In the genomic region with DNA sequence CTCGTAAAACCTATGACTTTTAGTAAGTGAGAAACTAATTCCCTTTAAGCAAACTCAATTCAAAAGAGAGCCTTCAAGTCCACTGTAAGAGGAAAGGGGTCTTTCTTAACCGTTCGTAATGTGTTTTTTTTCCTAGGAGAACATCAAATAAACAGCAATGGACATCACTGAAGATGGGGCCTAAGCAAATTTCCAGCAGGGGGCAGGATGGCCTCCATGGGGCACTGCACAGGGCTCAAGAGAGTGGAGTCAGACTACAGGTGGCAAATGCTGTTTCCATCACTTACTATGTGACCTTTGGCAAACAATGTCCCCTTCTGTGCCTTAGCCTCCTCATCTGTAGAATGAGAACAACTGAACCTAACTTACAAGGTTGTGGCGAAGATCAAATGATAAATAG, we compare ENCODE assay signal across 8 cellular contexts.
DNase-seq lines count a peak whose midpoint lies in the region; ATAC-seq and TF ChIP-seq lines count a peak whose summit lies in the region.

No MANE protein-coding gene starts in this region.

- no peak overlapping the region for H3K4me3 Mint-ChIP-seq in T-cell

- CTCF ChIA-PET in T-cell (lab: Charles Lee) = interaction anchor here in 1 of 2 donors (1.0 kb wide), 1 partner anchor 129 kb away, joined by 3 read pairs; no protein-coding TSS in a partner anchor

- TF ChIP-seq CTCF in epithelial cell of esophagus (IDR thresholded peaks at IDR 0.05; ENCODE audit: insufficient read depth, low read depth, low read length, missing control alignments) = peak; percentile 37

- ATAC-seq in activated CD4-positive, CD25-positive, alpha-beta regulatory T cell treated with anti-CD3 and anti-CD28 coated beads, Interleukin-2, amount 50 U/mL, for 24 hours = peak; percentile 51 to 64
- ATAC-seq in T-cell (replicated peaks in 1 of 4) (peak in 2 of 4 experiments; percentile 48 to 51), HG03432 (IDR thresholded peaks at IDR 0.05; ENCODE audit: unreplicated experiment) (no peak), HG02885 (IDR thresholded peaks at IDR 0.05; ENCODE audit: poor library complexity, unreplicated experiment) (no peak)

- H3K36me3 Mint-ChIP-seq in T-cell = peaks cover 2% of the 10 kb centered on the region

- no peak for DNase-seq in activated CD4-positive, CD25-positive, alpha-beta regulatory T cell treated with anti-CD3 and anti-CD28 coated beads, Interleukin-2, amount 50 U/mL, for 72 hours
- DNase-seq in T-cell = peak in 21 of 34 experiments; percentile 0 to 40 (median 15)
- peak; percentile 38 for DNase-seq in epithelial cell of esophagus (ENCODE audit: low read depth)
- DNase-seq in stimulated activated CD4-positive, alpha-beta T cell treated with anti-CD3 and anti-CD28 coated beads, TNF-alpha, amount 100 ng/mL, for 4 hours (ENCODE audit: low read depth in 3 of 3) = peak in 2 of 3 experiments; percentile 5 to 17
- DNase-seq in NK-92 treated with Interleukin-12 subunit alpha and Interleukin-12 subunit beta, amount 100 ng/mL, for 24 hours (lab: John Stamatoyannopoulos, UW) = no peak

- no peak overlapping the region for H3K4me3 ChIP-seq in epithelial cell of esophagus (ENCODE audit: low read length)

- H3K4me1 Mint-ChIP-seq in T-cell = peaks cover 0 to 5% (median 0%) of the 10 kb centered on the region in 3 donors

- no peak overlapping the region for H3K27ac Mint-ChIP-seq in T-cell

- H3K27me3 Mint-ChIP-seq in T-cell = no peaks in the 10 kb centered on the region

- no peaks in the 10 kb centered on the region for H3K9me3 Mint-ChIP-seq in T-cell

- POLR2A ChIA-PET in T-cell (lab: Charles Lee) = no interaction called here

Comparison
In these comparisons a context has a peak if more than half of its experiments do, and no peak if none do; other contexts are left out.
1. ATAC-seq: peak in activated CD4-positive, CD25-positive, alpha-beta regulatory T cell treated with anti-CD3 and anti-CD28 coated beads, Interleukin-2, amount 50 U/mL, for 24 hours (2 of 2); none in HG03432 (single experiment) and HG02885 (single experiment).
2. DNase-seq: peak in T-cell (21 of 34), epithelial cell of esophagus (single experiment) and stimulated activated CD4-positive, alpha-beta T cell treated with anti-CD3 and anti-CD28 coated beads, TNF-alpha, amount 100 ng/mL, for 4 hours (2 of 3); none in activated CD4-positive, CD25-positive, alpha-beta regulatory T cell treated with anti-CD3 and anti-CD28 coated beads, Interleukin-2, amount 50 U/mL, for 72 hours (single experiment) and NK-92 treated with Interleukin-12 subunit alpha and Interleukin-12 subunit beta, amount 100 ng/mL, for 24 hours (single experiment).